11 cellular contexts compared by ENCODE assay signal in the genomic region with DNA sequence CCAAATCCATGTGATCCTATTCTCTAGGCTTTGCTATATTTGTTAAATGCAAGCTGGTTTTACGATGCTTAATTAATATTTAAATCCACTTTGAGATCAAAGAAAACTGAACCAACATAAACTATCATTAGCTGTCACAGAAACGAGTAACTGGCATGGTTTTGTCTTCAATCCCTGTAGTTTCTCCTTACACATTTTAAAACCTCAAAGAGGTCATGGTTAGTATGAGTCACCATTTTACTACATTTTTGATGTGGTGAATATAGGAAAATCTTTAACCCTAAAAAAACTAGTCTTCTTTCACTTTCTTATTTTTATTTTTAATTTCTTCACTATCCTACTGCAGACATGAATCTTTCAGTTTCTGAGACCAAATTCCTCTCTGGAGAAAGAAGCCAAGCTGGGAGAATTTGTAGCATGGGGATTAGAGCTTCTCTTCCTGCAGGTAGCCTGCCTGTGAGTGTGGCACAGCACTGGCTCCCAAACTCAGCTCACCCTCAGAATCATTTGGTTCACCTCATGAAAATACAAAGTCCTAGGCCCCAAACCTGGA. TPM values are rescaled to one million over a fixed set of nuclear protein-coding genes. Genes with fewer than 3 reads are reported as not detected.
DNase-seq lines count a peak whose midpoint lies in the region; ATAC-seq and TF ChIP-seq lines count a peak whose summit lies in the region.
"Had no signal": no experiment of that assay in that cellular context is flagged by ENCODE, and none has a peak within 500 bp of the region (broad histone marks: within the 10 kb centered on the region; RNA-seq: fewer than 3 reads in every experiment).

No MANE protein-coding gene starts in this region.

- H3K9me3 Mint-ChIP-seq in T-helper 1 cell treated with Interleukin-12 subunit alpha and Interleukin-12 subunit beta and Interleukin-4 antibody, amounts not matched to agents 30 μg/mL and 1 μg/mL, for 36 hours: no peaks in the 10 kb centered on the region

- no peak overlapping the region for H3K27ac Mint-ChIP-seq in T-helper 1 cell treated with Interleukin-12 subunit alpha and Interleukin-12 subunit beta and Interleukin-4 antibody, amounts not matched to agents 30 μg/mL and 1 μg/mL, for 36 hours

- peaks cover 6 to 10% of the 10 kb centered on the region in 2 experiments; a peak in 3 of 4 replicates for H3K4me1 ChIP-seq in HCT116 (ENCODE audit: control insufficient read depth in 1 of 2, insufficient read depth in 2 of 2, low read length in 2 of 2)

- H3K4me1 Mint-ChIP-seq in T-helper 1 cell treated with Interleukin-12 subunit alpha and Interleukin-12 subunit beta and Interleukin-4 antibody, amounts not matched to agents 30 μg/mL and 1 μg/mL, for 36 hours (ENCODE audit: low read depth): peaks cover 18% of the 10 kb centered on the region

- no peaks in the 10 kb centered on the region for H3K36me3 Mint-ChIP-seq in T-helper 1 cell treated with Interleukin-12 subunit alpha and Interleukin-12 subunit beta and Interleukin-4 antibody, amounts not matched to agents 30 μg/mL and 1 μg/mL, for 36 hours (ENCODE audit: low read depth)

- no peak overlapping the region for H3K9ac ChIP-seq in HCT116 (ENCODE audit: low read length)

- H3K4me3 Mint-ChIP-seq in T-helper 1 cell treated with Interleukin-12 subunit alpha and Interleukin-12 subunit beta and Interleukin-4 antibody, amounts not matched to agents 30 μg/mL and 1 μg/mL, for 36 hours: peak overlapping the region; percentile 19

- peak; percentile 6 for DNase-seq in Caki2 (ENCODE audit: low read depth)
- DNase-seq in HCT116 (ENCODE audit: low read depth, low spot score): no peak
- peak; percentile 26 for DNase-seq in glomerular visceral epithelial cell (ENCODE audit: extremely low spot score)
- DNase-seq in NCI-H526 (lab: John Stamatoyannopoulos, UW): no peak
- DNase-seq in NCI-H187 treated with DMSO at 0.1 percent for 48 hours (lab: John Stamatoyannopoulos, UW): no peak
- DNase-seq: NCI-H524 had no signal

- no peaks in the 10 kb centered on the region for H3K36me3 ChIP-seq in HCT116 (ENCODE audit: control insufficient read depth in 1 of 2, insufficient read depth in 2 of 2, low read length in 2 of 2)

- no peak for TF ChIP-seq CTCF in HCT116 (IDR thresholded peaks at IDR 0.05 in 2 of 3, conservative IDR thresholded peaks at IDR 0.05 in 1 of 3; ENCODE audit: borderline replicate concordance in 1 of 3, insufficient read depth in 1 of 3, low read depth in 2 of 3, low read length in 2 of 3)

- in situ Hi-C loops in Caki2 (cut with HindIII; ENCODE audit: low pct_unique_long_range_greater_than_20kb, low sequenced_read_pairs): no loop called here

- no peak for TF ChIP-seq POLR2A in HCT116 (IDR thresholded peaks at IDR 0.05; ENCODE audit: borderline replicate concordance, extremely low read depth, insufficient read depth, insufficient read length)

- BruUV-seq in HCT116 (replicated peaks; lab: Mats Ljungman, UMichigan): no TSS peak

- POLR2A ChIA-PET in HCT116 (lab: Charles Lee): no interaction called here

- RAD21 ChIA-PET in HCT116 (lab: Charles Lee; ENCODE audit: low non-redundant PET in 1 of 2, low total read pairs in 2 of 2, uncharacterized antibody in 2 of 2, unreplicated experiment in 2 of 2): no interaction called here

- no peaks in the 10 kb centered on the region for H3K9me3 ChIP-seq in HCT116 (ENCODE audit: control insufficient read depth in 1 of 2, insufficient read depth in 1 of 2, low read depth in 1 of 2, low read length in 2 of 2)

- H3K27me3 ChIP-seq in HCT116 (ENCODE audit: insufficient read depth, low read length): no peaks in the 10 kb centered on the region

- H3K9me2 ChIP-seq in HCT116 (ENCODE audit: insufficient read depth): no peaks in the 10 kb centered on the region

- no peak overlapping the region for H3K27ac ChIP-seq in HCT116 (ENCODE audit: low read depth, low read length)
- H3K27ac ChIP-seq: HL-60 had no signal

- CTCF ChIA-PET in HCT116 (lab: Charles Lee): interaction anchor here (1.2 to 1.4 kb wide), 2 partner anchors 207 to 229 kb away, joined by 4 to 9 read pairs; no protein-coding TSS in a partner anchor

- H3K4me3 ChIP-seq in HCT116 (replicated peaks in 1 of 2; ENCODE audit: low read depth in 1 of 2, low read length in 2 of 2): no peak overlapping the region

- TF ChIP-seq RAD21 in HCT116 (IDR thresholded peaks at IDR 0.05; ENCODE audit: low read depth): no peak

- peak overlapping the region; percentile 42 for H2AFZ ChIP-seq in HCT116 (ENCODE audit: low read depth, low read length, poor library complexity, severe bottlenecking)

- no peaks in the 10 kb centered on the region for H4K20me1 ChIP-seq in HCT116 (ENCODE audit: insufficient read depth)

- ATAC-seq in HCT116 (no peak), HG02885 (IDR thresholded peaks at IDR 0.05; ENCODE audit: poor library complexity, unreplicated experiment) (no peak), GM18511 (IDR thresholded peaks at IDR 0.05; ENCODE audit: unreplicated experiment) (no peak)

- H3K79me2 ChIP-seq in HCT116 (ENCODE audit: insufficient read depth, low read length): no peaks in the 10 kb centered on the region

- peaks cover 52% of the 10 kb centered on the region for H3K27me3 Mint-ChIP-seq in T-helper 1 cell treated with Interleukin-12 subunit alpha and Interleukin-12 subunit beta and Interleukin-4 antibody, amounts not matched to agents 30 μg/mL and 1 μg/mL, for 36 hours (ENCODE audit: low read depth)

- H3K4me2 ChIP-seq in HCT116 (ENCODE audit: low read length): peak overlapping the region; percentile 23; the same call in 1 of the 2 replicates

- intact Hi-C loops in HCT116 (cut with micrococcal nuclease): loop anchor here (5.0 kb wide), 2 partner anchors 107 to 227 kb away; no protein-coding TSS in a partner anchor

TF ChIP-seq in HCT116, 20 proteins besides CTCF, POLR2A, EP300 and RAD21:
- TF ChIP-seq FOSL1 (IDR thresholded peaks at IDR 0.05; ENCODE audit: low read depth) (peak; percentile 59; the same call in 1 of the 2 replicates), TCF7L2 (IDR thresholded peaks at IDR 0.05; ENCODE audit: borderline replicate concordance, extremely low read depth, insufficient read depth, insufficient read length) (peak; percentile 30), ZFX (IDR thresholded peaks at IDR 0.05) (no peak), JUND (IDR thresholded peaks at IDR 0.05) (peak; percentile 64), SIN3A (IDR thresholded peaks at IDR 0.05; ENCODE audit: low read depth) (no peak), CBX3 (IDR thresholded peaks at IDR 0.05; ENCODE audit: low read depth) (0 out of 2 replicates have a peak, but pooled peaks have one; percentile 13)

RNA-seq across cellular contexts. Expression of gene LIPM, which starts 8.7 kb away (rescaled TPM):
- not detected in 2 replicates for total RNA-seq in Caki2 (2014; rRNA removed; shearing (Covaris generic); ENCODE audit: low replicate concordance)
- not detected for total RNA-seq in HCT116 (2021; ENCODE audit: unreplicated experiment)
- polyA plus RNA-seq in HCT116 (2012): 0.16 and 0.21 TPM in 2 replicates
- total RNA-seq: chondrocyte had no signal

RNA-seq across cellular contexts. Expression of gene LIPN, which starts 34.0 kb away (rescaled TPM):
- not detected in 2 replicates for total RNA-seq in Caki2 (2014; rRNA removed; shearing (Covaris generic); ENCODE audit: low replicate concordance)
- not detected for total RNA-seq in HCT116 (2021; ENCODE audit: unreplicated experiment)
- not detected in 2 replicates for polyA plus RNA-seq in HCT116 (2012)
- total RNA-seq: chondrocyte had no signal

RNA-seq across cellular contexts. Expression of gene ANKRD22, which starts 57.8 kb away (rescaled TPM):
- not detected in 2 replicates for total RNA-seq in Caki2 (2014; rRNA removed; shearing (Covaris generic); ENCODE audit: low replicate concordance)
- 2.3 TPM for total RNA-seq in HCT116 (2021; ENCODE audit: unreplicated experiment)
- 1.9 and 2.5 TPM in 2 replicates for polyA plus RNA-seq in HCT116 (2012)
- total RNA-seq: chondrocyte had no signal

Comparison
In these comparisons a context has a peak if more than half of its experiments do, and no peak if none do; other contexts are left out.
1. DNase-seq: peak in Caki2 (single experiment) and glomerular visceral epithelial cell (single experiment); none in HCT116 (single experiment), NCI-H526 (0 of 2) and NCI-H187 treated with DMSO at 0.1 percent for 48 hours (single experiment).